ENCODE assay signal across 1 cellular context in the genomic region with DNA sequence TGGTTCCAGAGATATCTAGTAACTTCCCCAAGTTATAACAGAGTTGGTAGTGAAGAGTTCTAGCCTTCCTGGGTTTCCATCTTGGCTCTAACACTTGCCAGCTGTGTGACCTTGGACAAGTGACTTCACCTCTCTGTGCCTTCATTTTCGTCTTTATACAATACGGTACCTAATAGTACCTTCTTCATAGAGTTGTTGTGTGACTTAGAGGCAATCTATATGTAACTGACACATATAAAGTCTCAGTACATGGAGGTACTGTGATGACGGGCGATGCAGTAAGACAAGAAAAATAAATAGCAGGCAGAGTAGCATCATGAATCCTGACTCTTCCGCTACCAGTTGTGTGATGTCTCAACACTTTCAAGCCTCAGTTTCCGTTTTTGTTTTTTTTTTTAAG.
TF ChIP-seq lines count a peak whose summit lies in the region.

No MANE protein-coding gene starts in this region.

TF ChIP-seq in A549, 52 proteins besides CTCF, POLR2A, EP300 and RAD21 (continued from another document):
- no peak for TF ChIP-seq KDM1A (IDR thresholded peaks at IDR 0.05; ENCODE audit: low read depth)
- TF ChIP-seq CEBPB (IDR thresholded peaks at IDR 0.05), result no peak
- TF ChIP-seq RFX5 (IDR thresholded peaks at IDR 0.05), result no peak
